9 cellular contexts compared by ENCODE assay signal in the genomic region with DNA sequence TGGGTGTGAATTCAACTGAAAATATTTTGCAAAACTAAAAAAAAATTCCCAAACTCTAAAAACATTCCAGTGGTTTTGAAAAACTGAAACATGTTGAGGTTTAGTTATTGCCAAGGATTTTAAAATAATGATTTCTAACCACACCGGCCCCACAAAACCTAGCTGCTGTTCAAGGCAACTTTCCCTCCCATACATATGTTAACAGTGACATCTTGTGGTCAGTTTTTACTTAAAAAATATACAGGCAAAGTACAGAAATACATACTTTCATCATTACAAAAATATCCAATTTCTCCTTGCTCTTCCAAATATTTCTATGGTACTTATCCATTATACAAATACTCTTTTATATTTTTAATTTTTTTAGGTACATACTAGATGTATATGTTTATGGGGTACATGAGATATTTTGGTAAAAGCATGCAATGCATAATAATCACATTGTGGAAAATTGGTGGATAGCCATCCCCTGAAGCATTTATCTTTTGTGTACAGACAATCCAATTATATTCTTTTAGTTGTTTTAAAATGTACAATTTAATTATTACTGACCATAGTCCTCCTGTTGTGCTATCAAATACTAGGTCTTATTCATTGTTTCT. TPM values are rescaled to one million over a fixed set of nuclear protein-coding genes. Genes with fewer than 3 reads are reported as not detected.
DNase-seq lines count a peak whose midpoint lies in the region; ATAC-seq and TF ChIP-seq lines count a peak whose summit lies in the region.
"Had no signal": no experiment of that assay in that cellular context is flagged by ENCODE, and none has a peak within 500 bp of the region (broad histone marks: within the 10 kb centered on the region; RNA-seq: fewer than 3 reads in every experiment).

No MANE protein-coding gene starts in this region.

- H3K9me3 ChIP-seq in SK-N-MC (ENCODE audit: low read depth, low read length) (peaks cover 6% of the 10 kb centered on the region; the same call in 1 of the 2 replicates), smooth muscle cell (replicated peaks; ENCODE audit: low read depth) (no peaks in the 10 kb centered on the region)

- no peak overlapping the region for H3K4me2 ChIP-seq in smooth muscle cell

- ATAC-seq in GM21367 (IDR thresholded peaks at IDR 0.05; ENCODE audit: unreplicated experiment) (peak; percentile 53), HG03025 (IDR thresholded peaks at IDR 0.05; ENCODE audit: low FRiP score, unreplicated experiment) (no peak)

- TF ChIP-seq CTCF in Calu3 (IDR thresholded peaks at IDR 0.05; ENCODE audit: unreplicated experiment): peak; percentile 53
- peak; percentile 79 for TF ChIP-seq CTCF in smooth muscle cell (IDR thresholded peaks at IDR 0.05; ENCODE audit: borderline replicate concordance, insufficient read depth, poor library complexity, severe bottlenecking)

- no peaks in the 10 kb centered on the region for H3K36me3 Mint-ChIP-seq in Calu3 (ENCODE audit: insufficient read depth, unreplicated experiment)

- no peaks in the 10 kb centered on the region for H4K20me1 ChIP-seq in smooth muscle cell (ENCODE audit: low read depth)

- H3K4me1 ChIP-seq in smooth muscle cell (ENCODE audit: low read depth): no peaks in the 10 kb centered on the region
- H3K4me1 ChIP-seq: parathyroid adenoma had no signal

- no peaks in the 10 kb centered on the region for H3K9me3 Mint-ChIP-seq in Calu3 (ENCODE audit: low read depth, unreplicated experiment)

- BruUV-seq in Calu3 (replicated peaks; lab: Mats Ljungman, UMichigan): no TSS peak

- H3F3A ChIP-seq in smooth muscle cell (ENCODE audit: low read depth): no peaks in the 10 kb centered on the region

- H3K9ac ChIP-seq in SK-N-MC (ENCODE audit: insufficient read length) (no peak overlapping the region), smooth muscle cell (ENCODE audit: low read depth) (no peak overlapping the region)
- H3K9ac ChIP-seq: parathyroid adenoma had no signal

- peak overlapping the region; percentile 28; the same call in 1 of the 2 replicates for H3K4me3 ChIP-seq in SK-N-MC
- no peak overlapping the region for H3K4me3 ChIP-seq in smooth muscle cell

- H3K79me2 ChIP-seq in smooth muscle cell (ENCODE audit: low read depth): no peaks in the 10 kb centered on the region
- H3K79me2 ChIP-seq: parathyroid adenoma had no signal

- no peaks in the 10 kb centered on the region for H3K27me3 ChIP-seq in smooth muscle cell (ENCODE audit: low read depth)

- no peak overlapping the region for H3K27ac Mint-ChIP-seq in Calu3 (ENCODE audit: unreplicated experiment)

- 14% methylated on average over 1 of the region's 1 CpG for WGBS in smooth muscle cell (ENCODE audit: low lambda C conversion rate)

- intact Hi-C loops in Calu3 (cut with micrococcal nuclease; ENCODE audit: unreplicated experiment): loop anchor here (1.0 to 10.0 kb wide), 4 partner anchors 238 to 1120 kb away; no protein-coding TSS in a partner anchor

- H3K36me3 ChIP-seq in SK-N-MC (ENCODE audit: insufficient read depth, low read length) (no peaks in the 10 kb centered on the region), smooth muscle cell (ENCODE audit: low read depth) (no peaks in the 10 kb centered on the region)

- H3K4me1 Mint-ChIP-seq in Calu3 (ENCODE audit: low read depth, unreplicated experiment): no peaks in the 10 kb centered on the region

- no peak overlapping the region for H3K4me3 Mint-ChIP-seq in Calu3 (ENCODE audit: low read depth, unreplicated experiment)

- peak overlapping the region; percentile 58 for H3K27ac ChIP-seq in SK-N-MC
- no peak overlapping the region for H3K27ac ChIP-seq in smooth muscle cell (ENCODE audit: low read depth)
- H3K27ac ChIP-seq: parathyroid adenoma had no signal

- DNase-seq in Calu3 (no peak), M059J (ENCODE audit: low read depth) (peak; percentile 56), SK-N-MC (ENCODE audit: low read depth, low spot score) (peak; percentile 85), foreskin melanocyte (peak; percentile 38), smooth muscle cell (lab: John Stamatoyannopoulos, UW; ENCODE audit: unreplicated experiment) (no peak), GDM1 (lab: John Stamatoyannopoulos, UW) (no peak)

- H3K27me3 Mint-ChIP-seq in Calu3 (ENCODE audit: unreplicated experiment): no peaks in the 10 kb centered on the region

- CTCF ChIA-PET in Calu3 (lab: Charles Lee): interaction anchor here (0.9 to 1.1 kb wide), 3 partner anchors 238 to 1143 kb away, joined by 3 to 5 read pairs (median 3); no protein-coding TSS in a partner anchor

- H2AFZ ChIP-seq in smooth muscle cell (ENCODE audit: low read depth): no peak overlapping the region
- H2AFZ ChIP-seq: parathyroid adenoma had no signal

RNA-seq across cellular contexts. Expression of a gene that starts 34.4 kb away (rescaled TPM):
- 66.6 and 67.6 TPM in 2 replicates for total RNA-seq in Calu3 (2022)
- total RNA-seq in M059J (2014; rRNA removed; shearing (Covaris generic)): 58.5 and 80.3 TPM in 2 replicates
- total RNA-seq in smooth muscle cell: 52.7 and 58.5 TPM in 2 replicates
- polyA plus RNA-seq in smooth muscle cell: 25.6 and 32.4 TPM in 2 replicates

Comparison
In these comparisons a context has a peak if more than half of its experiments do, and no peak if none do; other contexts are left out.
1. DNase-seq: peak in M059J (single experiment), SK-N-MC (single experiment) and foreskin melanocyte (single experiment); none in Calu3 (single experiment), smooth muscle cell (single experiment) and GDM1 (single experiment).